21 cellular contexts compared by ENCODE assay signal in genomic region chr5:79224275-79224984, GRCh38. TPM values are rescaled to one million over a fixed set of nuclear protein-coding genes. Genes with fewer than 3 reads are reported as not detected.
A peak's percentile ranks its signal among the peaks of the same experiment; 100 is the strongest.
DNase-seq lines count a peak whose midpoint lies in the region; ATAC-seq, FAIRE-seq and TF ChIP-seq lines count a peak whose summit lies in the region.
"Had no signal": no experiment of that assay in that cellular context is flagged by ENCODE, and none has a peak within 500 bp of the region (broad histone marks: within the 10 kb centered on the region; RNA-seq: fewer than 3 reads in every experiment).

No MANE protein-coding gene starts in this region.

- H3K79me2 ChIP-seq in GM12878 (ENCODE audit: control insufficient read depth, insufficient read depth, low read length), result no peaks in the 10 kb centered on the region
- H3K79me2 ChIP-seq in osteoblast (ENCODE audit: insufficient read depth, low read length), result no peaks in the 10 kb centered on the region

- 97% methylated on average over 4 of the region's 4 CpGs for WGBS in GM12878 (ENCODE audit: insufficient coverage, insufficient replicate concordance, low lambda C conversion rate, missing lambda C conversion rate)
- 71 to 76% methylated on average over 3 to 4 of the region's 4 CpGs for WGBS in gastroesophageal sphincter (ENCODE audit: low coverage in 1 of 2), 2 donors

- TF ChIP-seq EP300 in GM12878 (IDR thresholded peaks at IDR 0.05; ENCODE audit: borderline replicate concordance in 1 of 2, control insufficient read depth in 1 of 2, low read depth in 2 of 2, low read length in 2 of 2), result no peak
- TF ChIP-seq EP300 in gastroesophageal sphincter (IDR thresholded peaks at IDR 0.05), result no peak

- peak; percentile 31 for DNase-seq in NCI-H82 (lab: John Stamatoyannopoulos, UW)
- DNase-seq in NCI-H82 treated with DMSO at 0.1 percent for 48 hours (lab: John Stamatoyannopoulos, UW; ENCODE audit: unreplicated experiment), result no peak
- no peak for DNase-seq in GM12878 (ENCODE audit: low read depth, low spot score)
- no peak for DNase-seq in osteoblast (ENCODE audit: insufficient read length, low spot score, missing footprints)
- DNase-seq: Caco-2; CD4-positive, CD25-positive, alpha-beta regulatory T cell; CD8-positive, alpha-beta T cell; DMS 273 treated with DMSO at 0.1 percent for 48 hours; DMS79; GDM1; GOT3; H7 had no signal

- no peaks in the 10 kb centered on the region for H3K9me3 ChIP-seq in GM12878 (replicated peaks; ENCODE audit: control insufficient read depth, insufficient read depth, low read length)
- no peaks in the 10 kb centered on the region for H3K9me3 ChIP-seq in gastroesophageal sphincter
- H3K9me3 ChIP-seq in osteoblast (ENCODE audit: low read depth, low read length), result no peaks in the 10 kb centered on the region
- H3K9me3 ChIP-seq: BLaER1, Caco-2 had no signal

- H4K20me1 ChIP-seq in GM12878 (ENCODE audit: control insufficient read depth, insufficient read depth), result no peaks in the 10 kb centered on the region
- H4K20me1 ChIP-seq in osteoblast (ENCODE audit: insufficient read depth, low read length), result no peaks in the 10 kb centered on the region
- H4K20me1 ChIP-seq: BLaER1 had no signal

- in situ Hi-C loops in GM12878 (cut with MboI), result no loop called here

- H3K4me2 ChIP-seq in GM12878 (ENCODE audit: control insufficient read depth, insufficient read depth), result no peak overlapping the region
- H3K4me2 ChIP-seq in osteoblast (ENCODE audit: insufficient read depth, low read length), result no peak overlapping the region
- H3K4me2 ChIP-seq: BLaER1 had no signal

- H3K27me3 ChIP-seq in GM12878 (replicated peaks in 1 of 2; ENCODE audit: control insufficient read depth in 2 of 2, insufficient read depth in 2 of 2, low read length in 1 of 2) (no peaks in the 10 kb centered on the region), gastroesophageal sphincter (no peaks in the 10 kb centered on the region), osteoblast (ENCODE audit: insufficient read depth, low read length) (no peaks in the 10 kb centered on the region)
- H3K27me3 ChIP-seq: BLaER1 had no signal

- no peak for ATAC-seq in GM12878
- no peak for ATAC-seq in gastroesophageal sphincter
- no peak for ATAC-seq in HG02840 (IDR thresholded peaks at IDR 0.05; ENCODE audit: low FRiP score, unreplicated experiment)
- no peak for ATAC-seq in GM18870 (IDR thresholded peaks at IDR 0.05; ENCODE audit: unreplicated experiment)
- no peak for ATAC-seq in HG03460 (IDR thresholded peaks at IDR 0.05; ENCODE audit: unreplicated experiment)
- ATAC-seq: CD8-positive, alpha-beta T cell had no signal

- CTCF ChIA-PET in GM12878 (lab: Yijun Ruan, JAX), result interaction anchor here (0.7 kb wide), 1 partner anchor 9 kb away, joined by 3 read pairs; no protein-coding TSS in a partner anchor

- TF ChIP-seq POLR2A in GM12878 (IDR thresholded peaks at IDR 0.05; ENCODE audit: low read depth, low read length), result no peak
- no peak for TF ChIP-seq POLR2A in gastroesophageal sphincter (IDR thresholded peaks at IDR 0.05)

- no peak overlapping the region for H3K4me3 ChIP-seq in GM12878
- no peak overlapping the region for H3K4me3 ChIP-seq in gastroesophageal sphincter
- no peak overlapping the region for H3K4me3 ChIP-seq in osteoblast (ENCODE audit: insufficient read depth, low read length)
- H3K4me3 ChIP-seq: BLaER1 had no signal

- TF ChIP-seq RAD21 in GM12878 (IDR thresholded peaks at IDR 0.05; ENCODE audit: insufficient read depth, low read depth, low read length), result no peak

- FAIRE-seq in GM12878 (lab: Jason Lieb, UNC), result no peak
- FAIRE-seq: A204.1, GM12891 had no signal

- H3K36me3 ChIP-seq in GM12878 (ENCODE audit: control insufficient read depth in 2 of 2, insufficient read depth in 2 of 2, low read length in 1 of 2) (no peaks in the 10 kb centered on the region), gastroesophageal sphincter (no peaks in the 10 kb centered on the region), osteoblast (ENCODE audit: insufficient read depth, low read length) (no peaks in the 10 kb centered on the region)
- H3K36me3 ChIP-seq: BLaER1 had no signal

- intact Hi-C loops in GM12878 (cut with micrococcal nuclease; ENCODE audit: unreplicated experiment), result no loop called here

- SMC1A ChIA-PET in GM12878 (lab: Charles Lee; ENCODE audit: uncharacterized antibody, unreplicated experiment), result interaction anchor here (0.8 kb wide), 1 partner anchor 10 kb away, joined by 3 read pairs; no protein-coding TSS in a partner anchor

- RAD21 ChIA-PET in GM12878 (lab: Charles Lee; ENCODE audit: unreplicated experiment), result no interaction called here

- POLR2A ChIA-PET in GM12878 (lab: Charles Lee), result no interaction called here

- H2AFZ ChIP-seq in GM12878 (ENCODE audit: control insufficient read depth, low read depth, low read length), result no peak overlapping the region; the same call in 1 of the 2 replicates
- peak overlapping the region; percentile 70 for H2AFZ ChIP-seq in osteoblast (ENCODE audit: low read length)

- H3K9ac ChIP-seq in GM12878 (ENCODE audit: control insufficient read depth, insufficient read depth, low read length), result no peak overlapping the region
- H3K9ac ChIP-seq: BLaER1 had no signal

- peaks cover 16% of the 10 kb centered on the region for H3K4me1 ChIP-seq in GM12878 (ENCODE audit: control insufficient read depth, insufficient read depth, low read length)
- no peaks in the 10 kb centered on the region for H3K4me1 ChIP-seq in gastroesophageal sphincter
- no peaks in the 10 kb centered on the region for H3K4me1 ChIP-seq in osteoblast (ENCODE audit: insufficient read depth, low read length)
- H3K4me1 ChIP-seq: BLaER1, Caco-2 had no signal

- TF ChIP-seq CTCF in GM12878 (IDR thresholded peaks at IDR 0.05 in 2 of 3, conservative IDR thresholded peaks at IDR 0.05 in 1 of 3; ENCODE audit: control insufficient read depth in 2 of 3, extremely low read depth in 1 of 3, insufficient read depth in 1 of 3, low read depth in 3 of 3, low read length in 3 of 3) (no peak), gastroesophageal sphincter (IDR thresholded peaks at IDR 0.05) (no peak), osteoblast (IDR thresholded peaks at IDR 0.05; ENCODE audit: extremely low read depth, low read depth, low read length) (no peak)

- H3K27ac ChIP-seq in GM12878 (ENCODE audit: control insufficient read depth, insufficient read depth) (no peak overlapping the region), gastroesophageal sphincter (peak overlapping the region in 3 of 4 donors; percentile 33 to 58 (median 42)), osteoblast (ENCODE audit: low read depth, low read length) (no peak overlapping the region)
- H3K27ac ChIP-seq: 22Rv1, BLaER1, C4-2B had no signal

- BruUV-seq in GM12878 (replicated peaks; lab: Mats Ljungman, UMichigan), result no TSS peak

TF ChIP-seq in GM12878, 131 proteins besides CTCF, POLR2A, EP300 and RAD21 (continues in another document):
- TF ChIP-seq PRDM15 (CRISPR knock-in tag; IDR thresholded peaks at IDR 0.05) (0 out of 2 replicates have a peak, but pooled peaks have one; percentile 63), TARDBP (IDR thresholded peaks at IDR 0.05; ENCODE audit: borderline replicate concordance) (no peak)

RNA-seq across cellular contexts. Expression of gene JMY, which starts 11.5 kb away (rescaled TPM):
- 30.5 and 31.5 TPM in 2 replicates for total RNA-seq in GM12878 (2013; cell fraction: nucleolus; rRNA removed)
- total RNA-seq in GM12878 (2014; rRNA removed) (3.4 and 3.9 TPM in 2 replicates), GM12878 (2014; rRNA removed; fragmentation: Illumina TruSeq; extraction: Trizol) (3.5 and 3.7 TPM in 2 replicates), GM12878 (2021) (3.6 and 4.1 TPM in 2 replicates), gastroesophageal sphincter (10 to 100 TPM; 33.1 to 54.2 (median 46.5) TPM), osteoblast (30.4 and 30.8 TPM in 2 replicates)
- polyA plus RNA-seq in GM12878 (2011; ENCODE audit: low read depth), result 2.1 TPM
- polyA plus RNA-seq in GM12878 (2011; rRNA removed) (4.8 and 7.4 TPM in 2 replicates), GM12878 (2014; fragmentation: Illumina TruSeq; extraction: Trizol) (2.7 and 6.0 TPM in 2 replicates), GM12878 (2014; fragmentation: Nextera tagmentation; extraction: Ambion mirVana) (under 1 TPM; 0.63 to 0.80 TPM), GM12878 (2014; rRNA removed) (1.8 and 2.0 TPM in 2 replicates), GM12878 (2016; fragmentation: Nextera tagmentation; extraction: Ambion mirVana) (1 to 10 TPM; 1.2 to 1.5 TPM)
- polyA plus RNA-seq in GM12878 (2011; cell fraction: cytosol; rRNA removed), result 1.4 and 1.8 TPM in 2 replicates
- polyA plus RNA-seq in GM12878 (2011; cell fraction: nucleus; rRNA removed), result 3.9 and 4.9 TPM in 2 replicates
- 3.8 and 4.1 TPM in 2 replicates for polyA plus RNA-seq in GM12878 (2012)
- 4.9 and 6.2 TPM in 2 replicates for polyA minus RNA-seq in GM12878 (2011; rRNA and poly(A)+ RNA removed)
- 2.9 and 3.1 TPM in 2 replicates for polyA minus RNA-seq in GM12878 (2011; cell fraction: cytosol; rRNA and poly(A)+ RNA removed)
- polyA minus RNA-seq in GM12878 (2011; cell fraction: nucleus; rRNA and poly(A)+ RNA removed), result 4.2 and 7.4 TPM in 2 replicates

Comparison
In these comparisons a context has a peak if more than half of its experiments do, and no peak if none do; other contexts are left out.
1. H3K27ac ChIP-seq: peak in gastroesophageal sphincter (3 of 4); none in GM12878 (single experiment) and osteoblast (single experiment).